ENCODE assay signal across 21 cellular contexts in genomic region chr17:37458805-37459204, GRCh38. TPM values are rescaled to one million over a fixed set of nuclear protein-coding genes. Genes with fewer than 3 reads are reported as not detected.
DNase-seq lines count a peak whose midpoint lies in the region; ATAC-seq and TF ChIP-seq lines count a peak whose summit lies in the region.
"Had no signal": no experiment of that assay in that cellular context is flagged by ENCODE, and none has a peak within 500 bp of the region (broad histone marks: within the 10 kb centered on the region; RNA-seq: fewer than 3 reads in every experiment).

No MANE protein-coding gene starts in this region.

- H3K27me3 Mint-ChIP-seq in activated CD8-positive, alpha-beta memory T cell treated with anti-CD3 and anti-CD28 coated beads, Interleukin-2, amount 10 ng/mL, durations not matched to agents 7 days and 5 days, result no peaks in the 10 kb centered on the region
- no peaks in the 10 kb centered on the region for H3K27me3 Mint-ChIP-seq in progenitor cell of endocrine pancreas
- H3K27me3 Mint-ChIP-seq: activated naive CD4-positive, alpha-beta T cell treated with anti-CD3 and anti-CD28 coated beads, Interleukin-2, amount 50 U/mL, for 24 hours; IgD-negative memory B cell; T-cell had no signal

- no peak overlapping the region for H3K4me3 ChIP-seq in cardiac fibroblast (replicated peaks in 1 of 2; ENCODE audit: low read depth in 2 of 2, low read length in 2 of 2)
- no peak overlapping the region for H3K4me3 ChIP-seq in tibial artery
- H3K4me3 ChIP-seq: cardiac muscle cell, thyroid gland had no signal

- H3K27ac ChIP-seq in tibial artery, result no peak overlapping the region
- H3K27ac ChIP-seq: cardiac muscle cell, thyroid gland had no signal

- peaks cover 0 to 33% (median 23%) of the 10 kb centered on the region in 3 donors for H3K36me3 ChIP-seq in tibial artery
- H3K36me3 ChIP-seq: thyroid gland had no signal

- H3K27me3 ChIP-seq in tibial artery, result no peaks in the 10 kb centered on the region
- H3K27me3 ChIP-seq: BE2C, cardiac muscle cell, thyroid gland had no signal

- H3K27ac Mint-ChIP-seq in activated CD8-positive, alpha-beta memory T cell treated with anti-CD3 and anti-CD28 coated beads, Interleukin-2, amount 10 ng/mL, durations not matched to agents 7 days and 5 days, result no peak overlapping the region
- no peak overlapping the region for H3K27ac Mint-ChIP-seq in progenitor cell of endocrine pancreas
- H3K27ac Mint-ChIP-seq: activated naive CD4-positive, alpha-beta T cell treated with anti-CD3 and anti-CD28 coated beads, Interleukin-2, amount 50 U/mL, for 24 hours; IgD-negative memory B cell; T-cell had no signal

- CTCF ChIA-PET in activated CD8-positive, alpha-beta memory T cell treated with anti-CD3 and anti-CD28 coated beads, Interleukin-2, amount 10 ng/mL, durations not matched to agents 7 days and 5 days (lab: Charles Lee), result interaction anchor here (1.3 kb wide), 1 partner anchor 85 kb away, joined by 4 read pairs; no protein-coding TSS in a partner anchor

- H3K4me1 Mint-ChIP-seq in activated CD8-positive, alpha-beta memory T cell treated with anti-CD3 and anti-CD28 coated beads, Interleukin-2, amount 10 ng/mL, durations not matched to agents 7 days and 5 days, result peaks cover 6% of the 10 kb centered on the region
- H3K4me1 Mint-ChIP-seq in progenitor cell of endocrine pancreas (ENCODE audit: low read depth), result no peaks in the 10 kb centered on the region
- H3K4me1 Mint-ChIP-seq: activated naive CD4-positive, alpha-beta T cell treated with anti-CD3 and anti-CD28 coated beads, Interleukin-2, amount 50 U/mL, for 24 hours; IgD-negative memory B cell; T-cell had no signal

- H3K4me3 Mint-ChIP-seq in activated CD8-positive, alpha-beta memory T cell treated with anti-CD3 and anti-CD28 coated beads, Interleukin-2, amount 10 ng/mL, durations not matched to agents 7 days and 5 days, result no peak overlapping the region
- H3K4me3 Mint-ChIP-seq in progenitor cell of endocrine pancreas (ENCODE audit: low read depth), result no peak overlapping the region
- H3K4me3 Mint-ChIP-seq: activated naive CD4-positive, alpha-beta T cell treated with anti-CD3 and anti-CD28 coated beads, Interleukin-2, amount 50 U/mL, for 24 hours; IgD-negative memory B cell; T-cell had no signal

- no peaks in the 10 kb centered on the region for H3K9me3 Mint-ChIP-seq in activated CD8-positive, alpha-beta memory T cell treated with anti-CD3 and anti-CD28 coated beads, Interleukin-2, amount 10 ng/mL, durations not matched to agents 7 days and 5 days (ENCODE audit: low read depth)
- no peaks in the 10 kb centered on the region for H3K9me3 Mint-ChIP-seq in progenitor cell of endocrine pancreas (ENCODE audit: low read depth)
- H3K9me3 Mint-ChIP-seq: activated naive CD4-positive, alpha-beta T cell treated with anti-CD3 and anti-CD28 coated beads, Interleukin-2, amount 50 U/mL, for 24 hours; IgD-negative memory B cell; T-cell had no signal

- H3K9me3 ChIP-seq in tibial artery, result no peaks in the 10 kb centered on the region
- H3K9me3 ChIP-seq: BE2C, thyroid gland had no signal

- intact Hi-C loops in tibial artery (cut with DNase I; ENCODE audit: low total_unique reads), result no loop called here

- H3K36me3 Mint-ChIP-seq in activated CD8-positive, alpha-beta memory T cell treated with anti-CD3 and anti-CD28 coated beads, Interleukin-2, amount 10 ng/mL, durations not matched to agents 7 days and 5 days, result peaks cover 20% of the 10 kb centered on the region
- H3K36me3 Mint-ChIP-seq in progenitor cell of endocrine pancreas (ENCODE audit: insufficient read depth), result peaks cover 9% of the 10 kb centered on the region

- TF ChIP-seq CTCF in cardiac fibroblast (IDR thresholded peaks at IDR 0.05; ENCODE audit: low read depth, low read length) (no peak), progenitor cell of endocrine pancreas (IDR thresholded peaks at IDR 0.05; ENCODE audit: unreplicated experiment) (no peak), tibial artery (IDR thresholded peaks at IDR 0.05) (no peak)

- DNase-seq in AG20443 (ENCODE audit: low spot score) (peak; percentile 58), M059J (ENCODE audit: low read depth) (peak; percentile 89), cardiac fibroblast (ENCODE audit: low read depth in 2 of 2) (peak; percentile 50 to 90), myocyte (ENCODE audit: low read depth) (peak; percentile 78), progenitor cell of endocrine pancreas (ENCODE audit: low spot score, unreplicated experiment) (no peak), tibial artery (no peak)
- no peak for DNase-seq in activated CD8-positive, alpha-beta memory T cell treated with anti-CD3 and anti-CD28 coated beads, Interleukin-2, amount 10 ng/mL, durations not matched to agents 7 days and 5 days
- DNase-seq: BE2C; DMS 273 treated with DMSO at 0.1 percent for 48 hours; effector CD8-positive, alpha-beta T cell; GOT3; mesendoderm; stimulated activated CD4-positive, alpha-beta T cell treated with anti-CD3 and anti-CD28 coated beads, Interleukin-4, amount 100 ng/mL, for 24 hours; T-cell; thyroid gland had no signal

- no peaks in the 10 kb centered on the region for H3K4me1 ChIP-seq in tibial artery
- H3K4me1 ChIP-seq: BE2C had no signal

- no peak for ATAC-seq in activated CD8-positive, alpha-beta memory T cell treated with anti-CD3 and anti-CD28 coated beads, Interleukin-2, amount 10 ng/mL, durations not matched to agents 7 days and 5 days
- ATAC-seq in HG03097 (IDR thresholded peaks at IDR 0.05; ENCODE audit: low FRiP score, unreplicated experiment), result no peak
- ATAC-seq: activated CD4-positive, CD25-positive, alpha-beta regulatory T cell treated with anti-CD3 and anti-CD28 coated beads, Interleukin-2, amount 50 U/mL, for 24 hours; sciatic nerve; T-cell had no signal

RNA-seq across cellular contexts. Expression of gene DUSP14, which starts 30.9 kb away (rescaled TPM):
- 71.2 and 94.7 TPM in 2 replicates for total RNA-seq in M059J (2014; rRNA removed; shearing (Covaris generic))
- total RNA-seq in myocyte (40.4 and 80.2 TPM in 2 replicates), progenitor cell of endocrine pancreas (18.7 and 19.2 TPM in 2 replicates)
- 56.9 TPM for polyA plus RNA-seq in myocyte (2012)
- 10 to 100 TPM; 11.4 to 16.9 TPM for total RNA-seq in activated CD8-positive, alpha-beta memory T cell treated with anti-CD3 and anti-CD28 coated beads, Interleukin-2, amount 10 ng/mL, durations not matched to agents 7 days and 5 days

RNA-seq across cellular contexts. Expression of gene TADA2A, which starts 52.1 kb away (rescaled TPM):
- 14.6 and 17.5 TPM in 2 replicates for total RNA-seq in M059J (2014; rRNA removed; shearing (Covaris generic))
- 10.6 and 23.6 TPM in 2 replicates for total RNA-seq in myocyte
- polyA plus RNA-seq in myocyte (2012), result 9.6 TPM
- total RNA-seq in activated CD8-positive, alpha-beta memory T cell treated with anti-CD3 and anti-CD28 coated beads, Interleukin-2, amount 10 ng/mL, durations not matched to agents 7 days and 5 days, result 10 to 100 TPM; 42.2 to 50.4 TPM
- total RNA-seq in progenitor cell of endocrine pancreas, result 31.2 and 31.5 TPM in 2 replicates

RNA-seq across cellular contexts. Expression of gene ACACA, which starts 52.2 kb away (rescaled TPM):
- total RNA-seq in M059J (2014; rRNA removed; shearing (Covaris generic)), result 16.2 and 33.7 TPM in 2 replicates
- total RNA-seq in myocyte (33.0 and 45.9 TPM in 2 replicates), progenitor cell of endocrine pancreas (105 and 111 TPM in 2 replicates)
- 38.3 TPM for polyA plus RNA-seq in myocyte (2012)
- total RNA-seq in activated CD8-positive, alpha-beta memory T cell treated with anti-CD3 and anti-CD28 coated beads, Interleukin-2, amount 10 ng/mL, durations not matched to agents 7 days and 5 days, result 10 to 100 TPM; 55.4 to 69.7 TPM

Comparison
In these comparisons a context has a peak if more than half of its experiments do, and no peak if none do; other contexts are left out.
1. DNase-seq: peak in AG20443 (single experiment), M059J (single experiment), cardiac fibroblast (2 of 2) and myocyte (single experiment); none in activated CD8-positive, alpha-beta memory T cell treated with anti-CD3 and anti-CD28 coated beads, Interleukin-2, amount 10 ng/mL, durations not matched to agents 7 days and 5 days (single experiment), progenitor cell of endocrine pancreas (single experiment) and tibial artery (0 of 2).